In genomic region chr13:48066310-48066989, GRCh38 we compare ENCODE assay signal across 8 cellular contexts. TPM values are rescaled to one million over a fixed set of nuclear protein-coding genes. Genes with fewer than 3 reads are reported as not detected.
DNase-seq lines count a peak whose midpoint lies in the region; ATAC-seq and TF ChIP-seq lines count a peak whose summit lies in the region.

No MANE protein-coding gene starts in this region.

- peaks cover 38% of the 10 kb centered on the region for H3K9me3 ChIP-seq in psoas muscle

- no peak overlapping the region for H3K4me3 ChIP-seq in psoas muscle

- peak overlapping the region; percentile 67 for H3K4me3 Mint-ChIP-seq in endothelial cell (ENCODE audit: unreplicated experiment)

- H3K27ac ChIP-seq in psoas muscle, result no peak overlapping the region

- peaks cover 74% of the 10 kb centered on the region for H3K36me3 Mint-ChIP-seq in endothelial cell (ENCODE audit: low read depth, unreplicated experiment)

- H3K4me1 Mint-ChIP-seq in endothelial cell (ENCODE audit: unreplicated experiment), result no peaks in the 10 kb centered on the region

- no peaks in the 10 kb centered on the region for H3K27me3 ChIP-seq in psoas muscle (ENCODE audit: insufficient read depth in 3 of 3, low read length in 2 of 3)

- TF ChIP-seq CTCF in endothelial cell (IDR thresholded peaks at IDR 0.05; ENCODE audit: unreplicated experiment) (no peak), psoas muscle (IDR thresholded peaks at IDR 0.05) (no peak)

- H3K9me3 Mint-ChIP-seq in endothelial cell (ENCODE audit: unreplicated experiment), result peaks cover 20% of the 10 kb centered on the region

- peaks cover 13 to 53% of the 10 kb centered on the region in 2 donors for H3K36me3 ChIP-seq in psoas muscle (ENCODE audit: insufficient read depth in 1 of 2, low read depth in 1 of 2)

- ATAC-seq in GM21390 (IDR thresholded peaks at IDR 0.05; ENCODE audit: unreplicated experiment), result peak; percentile 53
- ATAC-seq in HG03354 (IDR thresholded peaks at IDR 0.05; ENCODE audit: poor library complexity, severe bottlenecking, unreplicated experiment), result no peak
- ATAC-seq in psoas muscle, result no peak

- WGBS in psoas muscle, 3 donors, result 91 to 96% (median 94%) methylated on average over 3 of the region's 3 CpGs

- DNase-seq in EH (ENCODE audit: low read depth), result peak; percentile 41
- DNase-seq in NCI-H524 (lab: John Stamatoyannopoulos, UW), result peak; percentile 17 to 63
- DNase-seq in endothelial cell (ENCODE audit: low spot score), result no peak
- DNase-seq in anterior cingulate cortex (lab: John Stamatoyannopoulos, UW), result no peak
- no peak for DNase-seq in psoas muscle
- no peak for DNase-seq in hippocampal formation (lab: John Stamatoyannopoulos, UW)

- intact Hi-C loops in psoas muscle (cut with DNase I), result no loop called here

- peaks cover 2% of the 10 kb centered on the region for H3K27me3 Mint-ChIP-seq in endothelial cell (ENCODE audit: unreplicated experiment)

- H3K4me1 ChIP-seq in psoas muscle, result no peaks in the 10 kb centered on the region

- H3K27ac Mint-ChIP-seq in endothelial cell (ENCODE audit: unreplicated experiment), result no peak overlapping the region

RNA-seq across cellular contexts. Expression of gene MED4, which starts 28.5 kb away (rescaled TPM):
- 49.1 TPM for total RNA-seq in endothelial cell (ENCODE audit: unreplicated experiment)
- total RNA-seq in psoas muscle, result 10 to 100 TPM; 41.3 to 58.6 (median 44.9) TPM
- polyA plus RNA-seq in psoas muscle, result 10 to 100 TPM; 48.5 to 81.0 (median 50.5) TPM

RNA-seq across cellular contexts. Expression of gene NUDT15, which starts 28.9 kb away (rescaled TPM):
- total RNA-seq in endothelial cell (ENCODE audit: unreplicated experiment), result 14.6 TPM
- 10 to 100 TPM in 1 of 4 donors, 1 to 10 TPM in 3; 8.7 to 12.0 (median 9.3) TPM for total RNA-seq in psoas muscle
- polyA plus RNA-seq in psoas muscle, result 10 to 100 TPM; 14.1 to 20.8 (median 17.7) TPM

Comparison
In these comparisons a context has a peak if more than half of its experiments do, and no peak if none do; other contexts are left out.
1. DNase-seq: peak in EH (single experiment) and NCI-H524 (2 of 2); none in endothelial cell (single experiment), anterior cingulate cortex (0 of 58), psoas muscle (0 of 2) and hippocampal formation (0 of 2).